In the genomic region with DNA sequence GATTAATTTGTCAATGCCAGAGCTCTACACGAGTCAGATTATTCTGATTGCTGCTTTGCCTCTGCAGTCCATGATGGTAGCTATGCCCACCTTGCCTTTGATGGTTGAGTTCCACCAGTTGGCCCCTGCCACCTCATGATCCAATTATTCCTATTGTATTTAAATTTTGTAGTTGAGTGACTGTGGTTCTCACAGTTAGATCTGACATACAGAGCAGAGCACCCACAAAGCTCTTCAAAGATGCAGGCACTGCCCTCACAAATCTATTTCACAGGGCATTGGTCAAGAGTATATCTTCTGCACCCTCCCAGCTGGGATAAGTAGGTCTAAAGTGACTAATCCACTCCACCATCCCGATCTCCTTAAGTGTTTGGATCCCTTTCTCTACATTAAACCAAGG, we compare ENCODE assay signal across 31 cellular contexts.
DNase-seq lines count a peak whose midpoint lies in the region; ATAC-seq and TF ChIP-seq lines count a peak whose summit lies in the region.
"Had no signal": no experiment of that assay in that cellular context is flagged by ENCODE, and none has a peak within 500 bp of the region (broad histone marks: within the 10 kb centered on the region; RNA-seq: fewer than 3 reads in every experiment).

No MANE protein-coding gene starts in this region.

- CTCF ChIA-PET in HEK293 (lab: Yijun Ruan, JAX) (interaction anchor here (1.2 to 1.6 kb wide), 4 partner anchors 9 to 357 kb away, joined by 3 to 11 read pairs (median 4); no protein-coding TSS in a partner anchor), SK-N-SH (lab: Yijun Ruan, JAX) (interaction anchor here (1.2 kb wide), 1 partner anchor 10 kb away, joined by 4 read pairs; no protein-coding TSS in a partner anchor)

- H3K36me3 ChIP-seq in HEK293 (ENCODE audit: control insufficient read depth in 2 of 2, insufficient read depth in 1 of 2, low read length in 2 of 2) (no peaks in the 10 kb centered on the region), adipocyte (ENCODE audit: control insufficient read depth, insufficient read depth, low read length, severe bottlenecking) (no peaks in the 10 kb centered on the region), SK-N-SH (replicated peaks in 1 of 2; ENCODE audit: control insufficient read depth in 1 of 2, insufficient read depth in 2 of 2, low read length in 1 of 2) (no peaks in the 10 kb centered on the region)
- H3K36me3 ChIP-seq: BE2C, BLaER1 had no signal

- no peaks in the 10 kb centered on the region for H3F3A ChIP-seq in SK-N-SH (replicated peaks; ENCODE audit: insufficient read depth)

- no peaks in the 10 kb centered on the region for H3K4me1 ChIP-seq in HEK293 (ENCODE audit: control insufficient read depth, insufficient read depth, low read length)
- H3K4me1 ChIP-seq in adipocyte (ENCODE audit: control insufficient read depth, insufficient read depth, low read length): no peaks in the 10 kb centered on the region
- no peaks in the 10 kb centered on the region for H3K4me1 ChIP-seq in SK-N-SH (ENCODE audit: control insufficient read depth in 1 of 2, insufficient read depth in 2 of 2, low read depth in 1 of 2, low read length in 1 of 2)
- H3K4me1 ChIP-seq: A549; BE2C; BLaER1; BLaER1 treated with 17β-estradiol and CSF1 and Interleukin-3, amounts not matched to agents 10 nM and 100 nM; Caco-2 had no signal

- H3K9me3 ChIP-seq in HEK293 (ENCODE audit: control insufficient read depth, insufficient read depth, low read depth, low read length): no peaks in the 10 kb centered on the region
- peaks cover 25% of the 10 kb centered on the region for H3K9me3 ChIP-seq in adipocyte (ENCODE audit: control insufficient read depth, low read length)
- no peaks in the 10 kb centered on the region for H3K9me3 ChIP-seq in SK-N-SH
- H3K9me3 ChIP-seq: Caco-2 had no signal

- H3K9me3 Mint-ChIP-seq in natural killer cell: no peaks in the 10 kb centered on the region

- H3K27me3 Mint-ChIP-seq in natural killer cell (ENCODE audit: low read depth in 2 of 2): peaks cover 0 to 3% of the 10 kb centered on the region in 2 donors
- H3K27me3 Mint-ChIP-seq: CD4-positive, alpha-beta memory T cell; CD4-positive, CD25-positive, alpha-beta regulatory T cell had no signal

- TF ChIP-seq CTCF in HEK293 (tag by site-specific recombination; IDR thresholded peaks at IDR 0.05) (no peak), natural killer cell (IDR thresholded peaks at IDR 0.05) (no peak), SK-N-SH (IDR thresholded peaks at IDR 0.05) (no peak)

- intact Hi-C loops in natural killer cell (cut with micrococcal nuclease): no loop called here

- no peaks in the 10 kb centered on the region for H3K27me3 ChIP-seq in adipocyte (replicated peaks; ENCODE audit: control insufficient read depth, insufficient read depth, low read length)
- peaks cover 9% of the 10 kb centered on the region; the same call in 1 of the 2 replicates for H3K27me3 ChIP-seq in SK-N-SH (ENCODE audit: insufficient read depth)
- H3K27me3 ChIP-seq: BE2C; BLaER1; BLaER1 treated with 17β-estradiol and CSF1 and Interleukin-3, amounts not matched to agents 10 nM and 100 nM had no signal

- H3K4me3 ChIP-seq in HEK293 (ENCODE audit: low read depth, low read length): no peak overlapping the region
- peak overlapping the region; percentile 29 for H3K4me3 ChIP-seq in adipocyte (ENCODE audit: low read length)
- H3K4me3 ChIP-seq in SK-N-SH (ENCODE audit: low read depth in 2 of 2, low read length in 1 of 2): no peak overlapping the region
- H3K4me3 ChIP-seq: A549; BLaER1; BLaER1 treated with 17β-estradiol and CSF1 and Interleukin-3, amounts not matched to agents 10 nM and 100 nM had no signal

- H3K27ac ChIP-seq in HEK293 (ENCODE audit: extremely low read depth, low read depth, low read length) (no peak overlapping the region), SK-N-SH (ENCODE audit: low read depth in 2 of 2, low read length in 1 of 2) (no peak overlapping the region)
- H3K27ac ChIP-seq: 22Rv1; A549; BLaER1; BLaER1 treated with 17β-estradiol and CSF1 and Interleukin-3, amounts not matched to agents 10 nM and 100 nM; C4-2B had no signal

- no peak overlapping the region for H3K27ac Mint-ChIP-seq in natural killer cell
- H3K27ac Mint-ChIP-seq: B cell; CD14-positive monocyte; CD4-positive, alpha-beta memory T cell; CD4-positive, alpha-beta T cell; CD4-positive, CD25-positive, alpha-beta regulatory T cell; CD8-positive, alpha-beta memory T cell; CD8-positive, alpha-beta T cell had no signal

- H3K4me3 Mint-ChIP-seq in natural killer cell: no peak overlapping the region
- H3K4me3 Mint-ChIP-seq: B cell; CD14-positive monocyte; CD4-positive, alpha-beta memory T cell; CD4-positive, alpha-beta T cell; CD4-positive, CD25-positive, alpha-beta regulatory T cell; CD8-positive, alpha-beta memory T cell; CD8-positive, alpha-beta T cell had no signal

- 2% methylated on average over 2 of the region's 2 CpGs for WGBS in SK-N-SH (ENCODE audit: low lambda C conversion rate)

- H3K9me2 ChIP-seq in SK-N-SH: no peaks in the 10 kb centered on the region

- no peaks in the 10 kb centered on the region for H3K79me2 ChIP-seq in SK-N-SH (ENCODE audit: insufficient read depth)

- POLR2A ChIA-PET in HEK293 (lab: Yijun Ruan, JAX): no interaction called here
- POLR2A ChIA-PET in SK-N-SH (lab: Yijun Ruan, JAX): no interaction called here

- no peak overlapping the region for H3K4me2 ChIP-seq in SK-N-SH
- H3K4me2 ChIP-seq: A549; BLaER1; BLaER1 treated with 17β-estradiol and CSF1 and Interleukin-3, amounts not matched to agents 10 nM and 100 nM had no signal

- H4K20me1 ChIP-seq in SK-N-SH (ENCODE audit: insufficient read depth): no peaks in the 10 kb centered on the region
- H4K20me1 ChIP-seq: BLaER1; BLaER1 treated with 17β-estradiol and CSF1 and Interleukin-3, amounts not matched to agents 10 nM and 100 nM had no signal

- no peak for TF ChIP-seq EP300 in SK-N-SH (IDR thresholded peaks at IDR 0.05; ENCODE audit: borderline replicate concordance in 1 of 2, low read depth in 1 of 2, low read length in 1 of 2)

- H3K4me1 Mint-ChIP-seq in natural killer cell: no peaks in the 10 kb centered on the region
- H3K4me1 Mint-ChIP-seq: B cell; CD14-positive monocyte; CD4-positive, alpha-beta memory T cell; CD4-positive, CD25-positive, alpha-beta regulatory T cell; CD8-positive, alpha-beta memory T cell had no signal

- DNase-seq in adipocyte (ENCODE audit: low read depth): no peak
- DNase-seq in natural killer cell: no peak
- DNase-seq in SK-N-SH: no peak
- DNase-seq: 8988T; ACHN; AML-193; BE2C; C1 segment of cervical spinal cord; Caco-2; Calu3; CD4-positive, alpha-beta memory T cell; CD4-positive, alpha-beta T cell; CD4-positive, CD25-positive, alpha-beta regulatory T cell; CD8-positive, alpha-beta memory T cell; CD8-positive, alpha-beta T cell; COR-L47; DMS 273 treated with DMSO at 0.1 percent for 48 hours; DMS153; DMS53; DMS79; DMS79 treated with DMSO at 0.1 percent for 48 hours; DND-41; EL had no signal

- no peak overlapping the region for H3K9ac ChIP-seq in adipocyte (ENCODE audit: low read length)
- no peak overlapping the region for H3K9ac ChIP-seq in SK-N-SH
- H3K9ac ChIP-seq: BLaER1; BLaER1 treated with 17β-estradiol and CSF1 and Interleukin-3, amounts not matched to agents 10 nM and 100 nM had no signal

- no peak overlapping the region for H2AFZ ChIP-seq in SK-N-SH (ENCODE audit: low read depth)

- no peak for ATAC-seq in natural killer cell
- ATAC-seq: A549; CD8-positive, alpha-beta T cell had no signal

- H3K36me3 Mint-ChIP-seq in natural killer cell: no peaks in the 10 kb centered on the region
- H3K36me3 Mint-ChIP-seq: CD14-positive monocyte; CD4-positive, alpha-beta memory T cell; CD4-positive, CD25-positive, alpha-beta regulatory T cell; CD8-positive, alpha-beta memory T cell; CD8-positive, alpha-beta T cell had no signal

- no peak for TF ChIP-seq RAD21 in SK-N-SH (IDR thresholded peaks at IDR 0.05; ENCODE audit: low read length)

TF ChIP-seq in HEK293, 187 proteins besides CTCF, POLR2A, EP300 and RAD21 (continues in another document):
- TF ChIP-seq, protein P1, sequence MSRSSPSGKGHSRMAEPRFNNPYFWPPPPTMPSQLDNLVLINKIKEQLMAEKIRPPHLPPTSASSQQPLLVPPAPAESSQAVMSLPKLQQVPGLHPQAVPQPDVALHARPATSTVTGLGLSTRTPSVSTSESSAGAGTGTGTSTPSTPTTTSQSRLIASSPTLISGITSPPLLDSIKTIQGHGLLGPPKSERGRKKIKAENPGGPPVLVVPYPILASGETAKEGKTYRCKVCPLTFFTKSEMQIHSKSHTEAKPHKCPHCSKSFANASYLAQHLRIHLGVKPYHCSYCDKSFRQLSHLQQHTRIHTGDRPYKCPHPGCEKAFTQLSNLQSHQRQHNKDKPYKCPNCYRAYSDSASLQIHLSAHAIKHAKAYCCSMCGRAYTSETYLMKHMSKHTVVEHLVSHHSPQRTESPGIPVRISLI (tag by site-specific recombination; IDR thresholded peaks at IDR 0.05): no peak
- TF ChIP-seq ZNF416 (tag by site-specific recombination; IDR thresholded peaks at IDR 0.05) (no peak), ZNF302 (tag by site-specific recombination; IDR thresholded peaks at IDR 0.05; ENCODE audit: low read depth) (peak; percentile 99), BCL11B (tag by site-specific recombination; IDR thresholded peaks at IDR 0.05; ENCODE audit: low read depth) (no peak)

TF ChIP-seq in SK-N-SH, 30 proteins besides CTCF, POLR2A, EP300 and RAD21:
- TF ChIP-seq, protein P2, sequence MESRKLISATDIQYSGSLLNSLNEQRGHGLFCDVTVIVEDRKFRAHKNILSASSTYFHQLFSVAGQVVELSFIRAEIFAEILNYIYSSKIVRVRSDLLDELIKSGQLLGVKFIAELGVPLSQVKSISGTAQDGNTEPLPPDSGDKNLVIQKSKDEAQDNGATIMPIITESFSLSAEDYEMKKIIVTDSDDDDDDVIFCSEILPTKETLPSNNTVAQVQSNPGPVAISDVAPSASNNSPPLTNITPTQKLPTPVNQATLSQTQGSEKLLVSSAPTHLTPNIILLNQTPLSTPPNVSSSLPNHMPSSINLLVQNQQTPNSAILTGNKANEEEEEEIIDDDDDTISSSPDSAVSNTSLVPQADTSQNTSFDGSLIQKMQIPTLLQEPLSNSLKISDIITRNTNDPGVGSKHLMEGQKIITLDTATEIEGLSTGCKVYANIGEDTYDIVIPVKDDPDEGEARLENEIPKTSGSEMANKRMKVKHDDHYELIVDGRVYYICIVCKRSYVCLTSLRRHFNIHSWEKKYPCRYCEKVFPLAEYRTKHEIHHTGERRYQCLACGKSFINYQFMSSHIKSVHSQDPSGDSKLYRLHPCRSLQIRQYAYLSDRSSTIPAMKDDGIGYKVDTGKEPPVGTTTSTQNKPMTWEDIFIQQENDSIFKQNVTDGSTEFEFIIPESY (IDR thresholded peaks at IDR 0.05; ENCODE audit: borderline replicate concordance, low read depth): no peak
- TF ChIP-seq CHD2 (IDR thresholded peaks at IDR 0.05; ENCODE audit: low read length, partially characterized antibody) (no peak), GATA2 (CRISPR knock-in tag; IDR thresholded peaks at IDR 0.05) (no peak), EZH2phosphoT487 (IDR thresholded peaks at IDR 0.05; ENCODE audit: borderline replicate concordance, low read depth) (no peak)
